8 cellular contexts compared by ENCODE assay signal in the genomic region with DNA sequence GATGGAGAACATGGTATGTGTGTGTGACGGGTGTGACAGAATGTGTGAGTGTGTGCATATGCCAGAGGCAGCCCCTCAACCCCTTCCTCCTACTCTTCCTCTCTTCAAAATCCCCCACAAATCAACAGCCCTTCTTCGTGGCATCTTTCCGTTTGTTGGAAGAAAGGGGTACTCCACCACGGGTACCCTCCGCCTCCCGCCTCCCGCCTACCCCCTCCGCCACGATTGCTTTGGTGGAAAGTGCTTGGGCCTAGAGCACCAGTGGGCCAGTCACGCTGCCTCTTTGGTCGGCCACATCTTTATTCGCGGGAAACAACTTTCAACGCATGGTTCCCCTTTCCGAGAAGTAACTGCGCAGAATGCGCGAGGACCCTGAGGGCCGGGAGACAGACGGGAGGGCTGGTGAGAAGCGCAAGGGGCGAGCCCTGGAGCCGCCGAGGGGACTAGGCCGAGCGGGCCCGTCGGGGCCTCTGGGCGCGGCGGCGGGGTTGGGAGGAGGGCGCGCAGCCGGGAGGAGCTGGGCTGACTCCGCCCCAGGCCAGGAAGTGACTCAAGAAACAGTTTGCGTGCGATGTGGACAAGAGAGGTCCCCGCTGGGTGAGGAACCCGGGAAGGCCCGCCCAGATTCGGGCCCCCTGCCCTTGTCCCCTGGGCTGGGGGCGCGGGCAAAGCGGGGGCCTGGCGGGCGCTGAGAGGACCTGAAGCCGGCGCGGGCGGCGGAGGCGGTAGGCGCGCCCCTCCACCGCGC. TPM values are rescaled to one million over a fixed set of nuclear protein-coding genes. Genes with fewer than 3 reads are reported as not detected.
DNase-seq lines count a peak whose midpoint lies in the region; ATAC-seq and TF ChIP-seq lines count a peak whose summit lies in the region.

A gene (minus strand): TSS at position 274 of the 748 bp plus-strand sequence. CDS start 614 bp downstream, outside the sequence.
A gene (plus strand): TSS at position 560 of the 748 bp plus-strand sequence. CDS start 777 bp downstream, outside the sequence.

- H4K20me1 ChIP-seq in BLaER1 treated with 17β-estradiol and CSF1 and Interleukin-3, amounts not matched to agents 10 nM and 100 nM, result peaks cover 4 to 29% (median 21%) of the 10 kb centered on the region in 11 experiments; a peak in 15 of 22 replicates

- no peak for TF ChIP-seq CTCF in lung (IDR thresholded peaks at IDR 0.05; ENCODE audit: control extremely low read depth, extremely low read depth)

- no peaks in the 10 kb centered on the region for H3K9me3 ChIP-seq in BLaER1 treated with 17β-estradiol and CSF1 and Interleukin-3, amounts not matched to agents 10 nM and 100 nM (replicated peaks in 1 of 11)
- no peaks in the 10 kb centered on the region for H3K9me3 ChIP-seq in duodenal mucosa (ENCODE audit: control insufficient read depth in 1 of 2, low read length in 2 of 2)
- no peaks in the 10 kb centered on the region for H3K9me3 ChIP-seq in lung (ENCODE audit: control insufficient read depth in 2 of 2, insufficient read depth in 1 of 2, low read length in 1 of 2)

- DNase-seq in NCI-H526 treated with DMSO at 0.1 percent for 48 hours (lab: John Stamatoyannopoulos, UW) (peak; percentile 70), lung (ENCODE audit: low spot score) (peak; percentile 90)
- DNase-seq in activated CD4-positive, alpha-beta T cell treated with anti-CD3 and anti-CD28 coated beads, Interleukin-2, amount 50 U/mL, for 48 hours, result peak; percentile 87 to 90
- DNase-seq in stimulated activated CD4-positive, alpha-beta T cell treated with anti-CD3 and anti-CD28 coated beads, TNF-alpha, amount 100 ng/mL, for 1 hour (ENCODE audit: low read depth in 3 of 3, low spot score in 1 of 3), result peak; percentile 69 to 72 (median 71)

- H3K27me3 ChIP-seq in BLaER1 treated with 17β-estradiol and CSF1 and Interleukin-3, amounts not matched to agents 10 nM and 100 nM, result no peaks in the 10 kb centered on the region
- H3K27me3 ChIP-seq in duodenal mucosa (ENCODE audit: control insufficient read depth in 1 of 2, insufficient read depth in 2 of 2, low read length in 2 of 2), result no peaks in the 10 kb centered on the region
- no peaks in the 10 kb centered on the region for H3K27me3 ChIP-seq in lung (ENCODE audit: control insufficient read depth, insufficient read depth)

- peak within 1 kb of the TSS; percentile 94 to 99 (median 97) for H3K9ac ChIP-seq in BLaER1 treated with 17β-estradiol and CSF1 and Interleukin-3, amounts not matched to agents 10 nM and 100 nM
- peak within 1 kb of the TSS; percentile 98 to 100 for H3K9ac ChIP-seq in duodenal mucosa (ENCODE audit: low read depth in 1 of 2, low read length in 2 of 2)

- WGBS in lung, 2 donors, result 4 to 5% methylated on average over 55 to 57 of the region's 57 CpGs

- peak; percentile 95 for TF ChIP-seq POLR2A in GM19193 (IDR thresholded peaks at IDR 0.05; ENCODE audit: extremely low read depth, insufficient read depth, insufficient read length)

- H3K4me3 ChIP-seq in BLaER1 treated with 17β-estradiol and CSF1 and Interleukin-3, amounts not matched to agents 10 nM and 100 nM, result peak within 1 kb of the TSS; percentile 78 to 91 (median 84)
- H3K4me3 ChIP-seq in duodenal mucosa (ENCODE audit: low read depth in 1 of 2, low read length in 2 of 2) (peak within 1 kb of the TSS; percentile 96 to 97), lung (peak within 1 kb of the TSS; percentile 55)

- peaks cover 22 to 28% (median 26%) of the 10 kb centered on the region in 11 experiments for H3K36me3 ChIP-seq in BLaER1 treated with 17β-estradiol and CSF1 and Interleukin-3, amounts not matched to agents 10 nM and 100 nM
- H3K36me3 ChIP-seq in duodenal mucosa (ENCODE audit: control insufficient read depth in 1 of 2, insufficient read depth in 2 of 2, low read length in 2 of 2), result peaks cover 20 to 25% of the 10 kb centered on the region in 2 donors
- H3K36me3 ChIP-seq in lung (ENCODE audit: control insufficient read depth in 2 of 2, insufficient read depth in 2 of 2, low read length in 2 of 2), result peaks cover 0 to 17% of the 10 kb centered on the region in 2 donors

- H3K4me1 ChIP-seq in BLaER1 treated with 17β-estradiol and CSF1 and Interleukin-3, amounts not matched to agents 10 nM and 100 nM, result peaks cover 60 to 93% (median 86%) of the 10 kb centered on the region in 10 experiments
- H3K4me1 ChIP-seq in duodenal mucosa (ENCODE audit: control insufficient read depth in 1 of 2, insufficient read depth in 2 of 2, low read length in 2 of 2) (peaks cover 60 to 66% of the 10 kb centered on the region in 2 donors), lung (ENCODE audit: control insufficient read depth in 2 of 2, insufficient read depth in 2 of 2, low read length in 2 of 2) (peaks cover 0 to 15% of the 10 kb centered on the region in 2 donors)

- peak within 1 kb of the TSS; percentile 88 to 99 (median 98) for H3K4me2 ChIP-seq in BLaER1 treated with 17β-estradiol and CSF1 and Interleukin-3, amounts not matched to agents 10 nM and 100 nM

- peak; percentile 85 for ATAC-seq in HG03378 (IDR thresholded peaks at IDR 0.05; ENCODE audit: unreplicated experiment)
- peak; percentile 92 for ATAC-seq in lung (ENCODE audit: insufficient read depth, low FRiP score)

- H3K27ac ChIP-seq in BLaER1 treated with 17β-estradiol and CSF1 and Interleukin-3, amounts not matched to agents 10 nM and 100 nM, result peak within 1 kb of the TSS; percentile 96 to 99 (median 98)
- H3K27ac ChIP-seq in duodenal mucosa (ENCODE audit: low read depth, low read length) (peak within 1 kb of the TSS; percentile 96), lung (ENCODE audit: low read depth in 1 of 2, low read length in 1 of 2) (peak within 1 kb of the TSS; percentile 97 to 99)

RNA-seq across cellular contexts. Expression of the first gene that starts in this region (rescaled TPM):
- 1 to 10 TPM; 1.7 to 4.9 TPM for total RNA-seq in lung
- 1 to 10 TPM; 1.9 to 2.1 TPM for polyA plus RNA-seq in lung

RNA-seq across cellular contexts. Expression of the second gene that starts in this region (rescaled TPM):
- 10 to 100 TPM; 48.1 to 60.2 TPM for total RNA-seq in lung
- 10 to 100 TPM; 27.0 to 34.1 TPM for polyA plus RNA-seq in lung

Comparison
In these comparisons a context has a peak if more than half of its experiments do, and no peak if none do; other contexts are left out.
1. Peak in every context shown above with its lines: DNase-seq, ATAC-seq, H3K4me3 ChIP-seq and H3K27ac ChIP-seq.